In the genomic region with DNA sequence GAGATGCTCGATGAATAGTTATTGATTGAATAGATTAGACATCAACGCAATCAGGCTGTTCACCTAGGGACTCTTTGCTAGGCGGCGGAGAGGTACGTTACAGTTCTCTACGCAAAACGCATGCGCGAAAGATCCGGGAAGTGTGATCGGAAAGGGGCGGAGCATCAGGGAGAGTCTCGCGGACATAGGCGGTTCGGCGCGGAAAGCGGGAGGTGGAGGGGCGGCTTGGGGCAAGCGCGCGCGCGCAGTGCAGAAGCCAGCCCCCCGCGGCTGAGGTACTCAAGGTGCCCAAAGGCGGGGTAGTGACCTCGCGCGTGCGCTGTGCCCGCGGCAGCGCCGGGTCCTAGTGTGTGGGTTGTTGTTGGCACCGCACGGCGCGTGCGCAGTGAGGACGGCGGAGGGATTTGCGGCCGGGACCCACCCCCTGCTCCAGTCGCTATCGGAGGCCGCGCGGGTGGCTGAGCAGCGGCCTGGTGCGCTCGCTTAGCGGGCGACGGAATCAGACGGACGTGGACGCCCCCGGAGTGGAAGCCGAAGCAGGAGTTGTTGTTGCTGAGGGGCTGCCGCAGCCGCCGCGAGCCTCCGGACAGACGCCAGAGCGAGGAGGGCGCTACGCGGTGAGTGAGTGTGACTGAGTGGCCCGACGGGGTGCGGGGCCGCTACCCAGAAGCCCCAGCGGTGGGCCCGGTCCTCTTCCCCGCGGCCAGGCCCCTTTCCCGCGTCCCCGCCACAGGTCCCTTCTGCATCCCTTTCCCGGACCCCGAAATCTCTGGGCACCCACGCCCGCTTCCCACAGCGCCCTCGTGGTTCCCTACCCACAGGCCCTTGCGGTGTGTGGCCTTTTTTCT, we compare ENCODE assay signal across 1 cellular context.
TF ChIP-seq lines count a peak whose summit lies in the region.

A gene with protein sequence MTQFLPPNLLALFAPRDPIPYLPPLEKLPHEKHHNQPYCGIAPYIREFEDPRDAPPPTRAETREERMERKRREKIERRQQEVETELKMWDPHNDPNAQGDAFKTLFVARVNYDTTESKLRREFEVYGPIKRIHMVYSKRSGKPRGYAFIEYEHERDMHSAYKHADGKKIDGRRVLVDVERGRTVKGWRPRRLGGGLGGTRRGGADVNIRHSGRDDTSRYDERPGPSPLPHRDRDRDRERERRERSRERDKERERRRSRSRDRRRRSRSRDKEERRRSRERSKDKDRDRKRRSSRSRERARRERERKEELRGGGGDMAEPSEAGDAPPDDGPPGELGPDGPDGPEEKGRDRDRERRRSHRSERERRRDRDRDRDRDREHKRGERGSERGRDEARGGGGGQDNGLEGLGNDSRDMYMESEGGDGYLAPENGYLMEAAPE (plus strand): TSS at position 432 of the 848 bp plus-strand sequence. CDS start 964 bp downstream, outside the sequence.

TF ChIP-seq in HepG2, 621 proteins besides CTCF, POLR2A, EP300 and RAD21 (continued from another document and continues in another):
- TF ChIP-seq SCMH1 (CRISPR knock-in tag; IDR thresholded peaks at IDR 0.05; ENCODE audit: borderline replicate concordance) (no peak), RFX1 (IDR thresholded peaks at IDR 0.05) (no peak), PAXIP1 (CRISPR knock-in tag; conservative IDR thresholded peaks at IDR 0.05) (peak; percentile 60), MTA3 (CRISPR knock-in tag; IDR thresholded peaks at IDR 0.05) (no peak), MAZ (IDR thresholded peaks at IDR 0.05; ENCODE audit: borderline replicate concordance, low read depth, low read length) (peak; percentile 50), MAZ (CRISPR knock-in tag; IDR thresholded peaks at IDR 0.05; ENCODE audit: low read depth) (peak; percentile 89), ZNF331 (CRISPR knock-in tag; IDR thresholded peaks at IDR 0.05) (peak; percentile 32; the same call in 1 of the 2 replicates), ZFP36 (IDR thresholded peaks at IDR 0.05; ENCODE audit: borderline replicate concordance, low read depth, low read length, partially characterized antibody) (no peak), NFIC (IDR thresholded peaks at IDR 0.05; ENCODE audit: low read length) (no peak; the same call in 1 of the 2 replicates), DMTF1 (CRISPR knock-in tag; IDR thresholded peaks at IDR 0.05) (no peak), KLF15 (CRISPR knock-in tag; IDR thresholded peaks at IDR 0.05; ENCODE audit: borderline replicate concordance) (no peak), ZNF569 (CRISPR knock-in tag; IDR thresholded peaks at IDR 0.05; ENCODE audit: borderline replicate concordance) (no peak), GLI4 (CRISPR knock-in tag; IDR thresholded peaks at IDR 0.05; ENCODE audit: borderline replicate concordance) (peak; percentile 8; the same call in 1 of the 2 replicates), ZNF780A (CRISPR knock-in tag; IDR thresholded peaks at IDR 0.05) (no peak), SIX4 (CRISPR knock-in tag; IDR thresholded peaks at IDR 0.05) (no peak), TBP (CRISPR knock-in tag; IDR thresholded peaks at IDR 0.05) (0 out of 2 replicates have a peak, but pooled peaks have one; percentile 2), THAP7 (CRISPR knock-in tag; IDR thresholded peaks at IDR 0.05) (no peak; the same call in 1 of the 2 replicates), E2F2 (CRISPR knock-in tag; IDR thresholded peaks at IDR 0.05; ENCODE audit: borderline replicate concordance) (no peak), ZNF230 (CRISPR knock-in tag; IDR thresholded peaks at IDR 0.05) (peak; percentile 93), ZBTB33 (CRISPR knock-in tag; IDR thresholded peaks at IDR 0.05) (no peak), ZNF136 (CRISPR knock-in tag; IDR thresholded peaks at IDR 0.05; ENCODE audit: low read depth) (no peak), ZNF280B (CRISPR knock-in tag; IDR thresholded peaks at IDR 0.05; ENCODE audit: borderline replicate concordance) (peak; percentile 93), MIER3 (CRISPR knock-in tag; IDR thresholded peaks at IDR 0.05; ENCODE audit: borderline replicate concordance) (no peak; the same call in 1 of the 2 replicates), RNF219 (CRISPR knock-in tag; IDR thresholded peaks at IDR 0.05) (peak; percentile 82; the same call in 1 of the 2 replicates), KDM5A (IDR thresholded peaks at IDR 0.05; ENCODE audit: borderline replicate concordance, low read length) (peak; percentile 76), ZNF382 (CRISPR knock-in tag; IDR thresholded peaks at IDR 0.05; ENCODE audit: borderline replicate concordance) (no peak), ZNF639 (CRISPR knock-in tag; conservative IDR thresholded peaks at IDR 0.05) (no peak), ZSCAN20 (CRISPR knock-in tag; IDR thresholded peaks at IDR 0.05; ENCODE audit: borderline replicate concordance) (peak; percentile 82; the same call in 1 of the 2 replicates), WIZ (CRISPR knock-in tag; IDR thresholded peaks at IDR 0.05) (0 out of 2 replicates have a peak, but pooled peaks have one; percentile 24), GATAD1 (CRISPR knock-in tag; IDR thresholded peaks at IDR 0.05) (peak; percentile 88), REL (CRISPR knock-in tag; conservative IDR thresholded peaks at IDR 0.05) (no peak)
- TF ChIP-seq, protein P1, sequence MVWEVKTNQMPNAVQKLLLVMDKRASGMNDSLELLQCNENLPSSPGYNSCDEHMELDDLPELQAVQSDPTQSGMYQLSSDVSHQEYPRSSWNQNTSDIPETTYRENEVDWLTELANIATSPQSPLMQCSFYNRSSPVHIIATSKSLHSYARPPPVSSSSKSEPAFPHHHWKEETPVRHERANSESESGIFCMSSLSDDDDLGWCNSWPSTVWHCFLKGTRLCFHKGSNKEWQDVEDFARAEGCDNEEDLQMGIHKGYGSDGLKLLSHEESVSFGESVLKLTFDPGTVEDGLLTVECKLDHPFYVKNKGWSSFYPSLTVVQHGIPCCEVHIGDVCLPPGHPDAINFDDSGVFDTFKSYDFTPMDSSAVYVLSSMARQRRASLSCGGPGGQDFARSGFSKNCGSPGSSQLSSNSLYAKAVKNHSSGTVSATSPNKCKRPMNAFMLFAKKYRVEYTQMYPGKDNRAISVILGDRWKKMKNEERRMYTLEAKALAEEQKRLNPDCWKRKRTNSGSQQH (CRISPR knock-in tag; IDR thresholded peaks at IDR 0.05; ENCODE audit: low read depth): peak; percentile 47; the same call in 1 of the 2 replicates
- TF ChIP-seq, protein P2, sequence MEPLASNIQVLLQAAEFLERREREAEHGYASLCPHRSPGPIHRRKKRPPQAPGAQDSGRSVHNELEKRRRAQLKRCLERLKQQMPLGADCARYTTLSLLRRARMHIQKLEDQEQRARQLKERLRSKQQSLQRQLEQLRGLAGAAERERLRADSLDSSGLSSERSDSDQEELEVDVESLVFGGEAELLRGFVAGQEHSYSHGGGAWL (CRISPR knock-in tag; IDR thresholded peaks at IDR 0.05): peak; percentile 66
- TF ChIP-seq, protein P3, sequence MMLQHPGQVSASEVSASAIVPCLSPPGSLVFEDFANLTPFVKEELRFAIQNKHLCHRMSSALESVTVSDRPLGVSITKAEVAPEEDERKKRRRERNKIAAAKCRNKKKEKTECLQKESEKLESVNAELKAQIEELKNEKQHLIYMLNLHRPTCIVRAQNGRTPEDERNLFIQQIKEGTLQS (CRISPR knock-in tag; IDR thresholded peaks at IDR 0.05): peak; percentile 54
